ENCODE assay signal across 11 cellular contexts in genomic region chr17:63837962-63838585, GRCh38. TPM values are rescaled to one million over a fixed set of nuclear protein-coding genes. Genes with fewer than 3 reads are reported as not detected.
A peak's percentile ranks its signal among the peaks of the same experiment; 100 is the strongest.
DNase-seq lines count a peak whose midpoint lies in the region; ATAC-seq, FAIRE-seq and TF ChIP-seq lines count a peak whose summit lies in the region.
"Had no signal": no experiment of that assay in that cellular context is flagged by ENCODE, and none has a peak within 500 bp of the region (broad histone marks: within the 10 kb centered on the region; RNA-seq: fewer than 3 reads in every experiment).

No MANE protein-coding gene starts in this region.

- H3K4me1 ChIP-seq in SK-N-SH (ENCODE audit: control insufficient read depth in 1 of 2, insufficient read depth in 2 of 2, low read depth in 1 of 2, low read length in 1 of 2) (peaks cover 27 to 44% of the 10 kb centered on the region in 2 experiments), adrenal gland (replicated peaks in 1 of 2) (peaks cover 44 to 55% of the 10 kb centered on the region in 2 donors), HepG2 (ENCODE audit: insufficient read depth, low read length) (peaks cover 31% of the 10 kb centered on the region)

- H3K4me2 ChIP-seq in SK-N-SH (peak overlapping the region; percentile 17; the same call in 1 of the 2 replicates), HepG2 (ENCODE audit: low read depth, low read length) (no peak overlapping the region)

- H3K9ac ChIP-seq in SK-N-SH (no peak overlapping the region), HepG2 (ENCODE audit: insufficient read depth, low read depth, low read length) (no peak overlapping the region)

- DNase-seq in SK-N-SH (no peak), adrenal gland (peak in 2 of 7 donors; percentile 21 to 57), HepG2 (ENCODE audit: low spot score) (no peak), substantia nigra (lab: John Stamatoyannopoulos, UW) (peak in 2 of 49 donors; percentile 15 to 52), HTR-8/SVneo (ENCODE audit: insufficient read length, low spot score) (no peak), Ammon's horn (ENCODE audit: low spot score) (no peak)
- DNase-seq in stimulated activated CD8-positive, alpha-beta memory T cell treated with anti-CD3 and anti-CD28 coated beads, Interleukin-4, amount 100 ng/mL, for 48 hours = no peak
- DNase-seq: activated CD4-positive, alpha-beta T cell treated with anti-CD3 and anti-CD28 coated beads for 1 hour; central memory CD4-positive, alpha-beta T cell had no signal

- ATAC-seq in SK-N-SH treated with all-trans-retinoic acid at 6 μM for 48 hours (no peak), HepG2 (no peak)

- TF ChIP-seq EP300 in SK-N-SH (IDR thresholded peaks at IDR 0.05; ENCODE audit: borderline replicate concordance in 1 of 2, low read depth in 1 of 2, low read length in 1 of 2) (no peak), HepG2 (IDR thresholded peaks at IDR 0.05; ENCODE audit: low read depth in 2 of 2, low read length in 2 of 2) (no peak), HepG2 (CRISPR knock-in tag; IDR thresholded peaks at IDR 0.05; ENCODE audit: borderline replicate concordance) (no peak)

- no peaks in the 10 kb centered on the region for H3K9me2 ChIP-seq in SK-N-SH

- H3K9me3 ChIP-seq in SK-N-SH = no peaks in the 10 kb centered on the region
- no peaks in the 10 kb centered on the region for H3K9me3 ChIP-seq in adrenal gland (replicated peaks in 1 of 3)
- no peaks in the 10 kb centered on the region for H3K9me3 ChIP-seq in HepG2 (ENCODE audit: low read length)

- H3K27me3 ChIP-seq in SK-N-SH (ENCODE audit: insufficient read depth) = no peaks in the 10 kb centered on the region
- H3K27me3 ChIP-seq in adrenal gland = no peaks in the 10 kb centered on the region
- H3K27me3 ChIP-seq in HepG2 (ENCODE audit: control insufficient read depth in 1 of 2, insufficient read depth in 2 of 2, low read length in 2 of 2) = no peaks in the 10 kb centered on the region; a peak in 1 of 5 replicates

- CTCF ChIA-PET in SK-N-SH (lab: Yijun Ruan, JAX) (interaction anchor here (0.9 to 9.1 kb wide), 9 partner anchors 9 to 226 kb away, joined by 3 to 96 read pairs (median 4); partner anchors contain the start of genes DDX42, FTSJ3 and PSMC5), HepG2 (lab: Yijun Ruan, JAX; ENCODE audit: low intra/inter-chr PET ratio, low total read pairs) (no interaction called here)

- H3K36me3 ChIP-seq in SK-N-SH (replicated peaks in 1 of 2; ENCODE audit: control insufficient read depth in 1 of 2, insufficient read depth in 2 of 2, low read length in 1 of 2) (peaks cover 30 to 35% of the 10 kb centered on the region in 2 experiments), adrenal gland (replicated peaks in 1 of 2) (peaks cover 0 to 41% of the 10 kb centered on the region in 2 donors), HepG2 (replicated peaks in 1 of 2; ENCODE audit: control insufficient read depth in 1 of 2, insufficient read depth in 2 of 2, low read length in 2 of 2) (peaks cover 29 to 47% of the 10 kb centered on the region in 2 experiments)

- TF ChIP-seq POLR2A in adrenal gland (IDR thresholded peaks at IDR 0.05) = no peak
- no peak for TF ChIP-seq POLR2A in HepG2 (IDR thresholded peaks at IDR 0.05; ENCODE audit: insufficient read depth in 1 of 2, low read depth in 2 of 2, low read length in 2 of 2)

- no TSS peak for BruUV-seq in HepG2 (replicated peaks; lab: Mats Ljungman, UMichigan)

- H4K20me1 ChIP-seq in SK-N-SH (ENCODE audit: insufficient read depth) (peaks cover 27% of the 10 kb centered on the region), HepG2 (ENCODE audit: insufficient read depth, low read length) (peaks cover 12% of the 10 kb centered on the region; the same call in 1 of the 2 replicates)

- FAIRE-seq in HepG2 (lab: Jason Lieb, UNC) = no peak
- no peak for FAIRE-seq in HTR-8/SVneo (lab: Jason Lieb, UNC)
- FAIRE-seq: A204.1 had no signal

- intact Hi-C loops in adrenal gland (cut with DNase I) (no loop called here), HepG2 (cut with micrococcal nuclease; ENCODE audit: unreplicated experiment) (no loop called here)

- TF ChIP-seq CTCF in SK-N-SH (IDR thresholded peaks at IDR 0.05) (no peak), adrenal gland (IDR thresholded peaks at IDR 0.05) (no peak), HepG2 (CRISPR knock-in tag; IDR thresholded peaks at IDR 0.05) (no peak)

- POLR2A ChIA-PET in SK-N-SH (lab: Yijun Ruan, JAX) (interaction anchor here (0.6 to 9.2 kb wide), 3 partner anchors 8 to 668 kb away, joined by 3 to 108 read pairs (median 4); partner anchors contain the start of genes CEP95, DDX5, FTSJ3 and PSMC5), HepG2 (lab: Yijun Ruan, JAX) (interaction anchor here (1.4 to 4.4 kb wide), 3 partner anchors 8 to 64 kb away, joined by 4 to 37 read pairs (median 33); partner anchors contain the start of genes CCDC47, DDX42, FTSJ3 and PSMC5)

- H3K27ac ChIP-seq in SK-N-SH (ENCODE audit: low read depth in 2 of 2, low read length in 1 of 2) = peak overlapping the region in 1 of 2 experiments; percentile 81; a peak in 1 of 4 replicates
- H3K27ac ChIP-seq in adrenal gland = peak overlapping the region in 4 of 5 donors; percentile 79 to 92 (median 85)
- H3K27ac ChIP-seq in HepG2 (ENCODE audit: extremely low read length, insufficient read depth, low read length) = no peak overlapping the region
- H3K27ac ChIP-seq in substantia nigra (ENCODE audit: low read depth, low read length, poor library complexity, severe bottlenecking) = peak overlapping the region; percentile 100

- H2AFZ ChIP-seq in SK-N-SH (ENCODE audit: low read depth) = no peak overlapping the region
- no peak overlapping the region for H2AFZ ChIP-seq in HepG2 (ENCODE audit: low read length)

- H3K4me3 ChIP-seq in SK-N-SH (ENCODE audit: low read depth in 2 of 2, low read length in 1 of 2) (no peak overlapping the region), adrenal gland (peak overlapping the region in 1 of 4 donors; percentile 35), HepG2 (replicated peaks in 1 of 3; ENCODE audit: insufficient read depth in 1 of 3, low read depth in 2 of 3, low read length in 3 of 3) (no peak overlapping the region)

- in situ Hi-C loops in HepG2 (cut with HindIII; ENCODE audit: extremely low pct_ligation_motif_present, low pct_unique_long_range_greater_than_20kb) = no loop called here

- peaks cover 22% of the 10 kb centered on the region for H3F3A ChIP-seq in SK-N-SH (replicated peaks; ENCODE audit: insufficient read depth)

- WGBS in SK-N-SH (ENCODE audit: low lambda C conversion rate) = 84% methylated on average over 5 of the region's 5 CpGs
- 0 to 70% (median 70%) methylated on average over 1 to 5 of the region's 5 CpGs for WGBS in adrenal gland, 4 donors
- 95% methylated on average over 5 of the region's 5 CpGs for WGBS in HepG2 (ENCODE audit: low lambda C conversion rate)

- H3K79me2 ChIP-seq in SK-N-SH (ENCODE audit: insufficient read depth) (peaks cover 65% of the 10 kb centered on the region), HepG2 (ENCODE audit: insufficient read depth, low read length) (peaks cover 46% of the 10 kb centered on the region)

- TF ChIP-seq RAD21 in SK-N-SH (IDR thresholded peaks at IDR 0.05; ENCODE audit: low read length) (no peak), HepG2 (CRISPR knock-in tag; IDR thresholded peaks at IDR 0.05) (no peak)

RNA-seq across cellular contexts. Expression of gene SMARCD2, which starts 4.4 kb away (rescaled TPM):
- 89.1 and 106 TPM in 2 replicates for polyA plus RNA-seq in SK-N-SH (2012; rRNA removed)
- 62.3 and 82.2 TPM in 2 replicates for polyA plus RNA-seq in SK-N-SH (2012; cell fraction: cytosol; rRNA removed)
- 84.7 and 121 TPM in 2 replicates for polyA plus RNA-seq in SK-N-SH (2012; cell fraction: nucleus; rRNA removed)
- total RNA-seq in adrenal gland = 100 to 1,000 TPM in 4 of 8 donors, 10 to 100 TPM in 4; 41.9 to 185 (median 99.0) TPM
- polyA plus RNA-seq in adrenal gland = 10 to 100 TPM; 43.1 to 53.7 (median 52.7) TPM
- total RNA-seq in HepG2 (2016; rRNA removed; fragmentation: Illumina TruSeq; extraction: Trizol) = 139 and 150 TPM in 2 replicates
- 76.2 and 86.8 TPM in 2 replicates for total RNA-seq in HepG2 (2016; cell fraction: cytosol; rRNA removed; fragmentation: Illumina TruSeq; extraction: Trizol; ENCODE audit: low read depth)
- 128 and 151 TPM in 2 replicates for total RNA-seq in HepG2 (2016; cell fraction: insoluble cytoplasmic fraction; rRNA removed; fragmentation: Illumina TruSeq; extraction: Trizol)
- total RNA-seq in HepG2 (2016; cell fraction: membrane; rRNA removed; fragmentation: Illumina TruSeq; extraction: Trizol) = 149 and 160 TPM in 2 replicates
- 82.7 and 98.0 TPM in 2 replicates for total RNA-seq in HepG2 (2016; cell fraction: nucleus; rRNA removed; fragmentation: Illumina TruSeq; extraction: Trizol)
- 122 and 128 TPM in 2 replicates for polyA plus RNA-seq in HepG2 (2011; rRNA removed)
- polyA plus RNA-seq in HepG2 (2011; cell fraction: cytosol; rRNA removed) = 72.8 and 84.6 TPM in 2 replicates
- polyA plus RNA-seq in HepG2 (2011; cell fraction: nucleus; rRNA removed) = 173 and 200 TPM in 2 replicates
- 63.6 and 77.3 TPM in 2 replicates for polyA plus RNA-seq in HepG2 (2012)
- polyA plus RNA-seq in HepG2 (2016; cell fraction: cytosol; fragmentation: Illumina TruSeq; extraction: Trizol; ENCODE audit: low read depth) = 73.5 and 77.2 TPM in 2 replicates
- 117 and 129 TPM in 2 replicates for polyA plus RNA-seq in HepG2 (2016; cell fraction: insoluble cytoplasmic fraction; fragmentation: Illumina TruSeq; extraction: Trizol; ENCODE audit: low read depth)
- polyA plus RNA-seq in HepG2 (2016; cell fraction: membrane; fragmentation: Illumina TruSeq; extraction: Trizol; ENCODE audit: low read depth) = 114 and 124 TPM in 2 replicates
- 136 and 143 TPM in 2 replicates for polyA plus RNA-seq in HepG2 (2016; cell fraction: nucleus; fragmentation: Illumina TruSeq; extraction: Trizol; ENCODE audit: insufficient read depth, low read depth)
- polyA minus RNA-seq in HepG2 (2011; rRNA and poly(A)+ RNA removed; ENCODE audit: low replicate concordance) = 89.3 and 195 TPM in 2 replicates
- 47.2 and 51.1 TPM in 2 replicates for polyA minus RNA-seq in HepG2 (2011; cell fraction: cytosol; rRNA and poly(A)+ RNA removed)
- 79.8 and 97.2 TPM in 2 replicates for polyA minus RNA-seq in HepG2 (2011; cell fraction: nucleus; rRNA and poly(A)+ RNA removed)

RNA-seq across cellular contexts. Expression of gene FTSJ3, which starts 10.6 kb away (rescaled TPM):
- polyA plus RNA-seq in SK-N-SH (2012; rRNA removed) (148 and 180 TPM in 2 replicates), adrenal gland (10 to 100 TPM; 19.4 to 54.1 (median 44.9) TPM), HepG2 (2011; rRNA removed) (26.0 and 33.3 TPM in 2 replicates)
- 147 and 150 TPM in 2 replicates for polyA plus RNA-seq in SK-N-SH (2012; cell fraction: cytosol; rRNA removed)
- 242 and 303 TPM in 2 replicates for polyA plus RNA-seq in SK-N-SH (2012; cell fraction: nucleus; rRNA removed)
- total RNA-seq in adrenal gland (10 to 100 TPM; 32.4 to 56.1 (median 43.2) TPM), HepG2 (2016; rRNA removed; fragmentation: Illumina TruSeq; extraction: Trizol) (55.8 and 64.2 TPM in 2 replicates)
- total RNA-seq in HepG2 (2016; cell fraction: cytosol; rRNA removed; fragmentation: Illumina TruSeq; extraction: Trizol; ENCODE audit: low read depth) = 10.7 and 13.3 TPM in 2 replicates
- total RNA-seq in HepG2 (2016; cell fraction: insoluble cytoplasmic fraction; rRNA removed; fragmentation: Illumina TruSeq; extraction: Trizol) = 51.6 and 62.8 TPM in 2 replicates
- 14.6 and 17.3 TPM in 2 replicates for total RNA-seq in HepG2 (2016; cell fraction: membrane; rRNA removed; fragmentation: Illumina TruSeq; extraction: Trizol)
- total RNA-seq in HepG2 (2016; cell fraction: nucleus; rRNA removed; fragmentation: Illumina TruSeq; extraction: Trizol) = 57.2 and 58.7 TPM in 2 replicates
- 34.7 and 35.1 TPM in 2 replicates for polyA plus RNA-seq in HepG2 (2011; cell fraction: cytosol; rRNA removed)
- polyA plus RNA-seq in HepG2 (2011; cell fraction: nucleus; rRNA removed) = 50.8 and 55.2 TPM in 2 replicates
- 29.8 and 30.3 TPM in 2 replicates for polyA plus RNA-seq in HepG2 (2012)
- polyA plus RNA-seq in HepG2 (2016; cell fraction: cytosol; fragmentation: Illumina TruSeq; extraction: Trizol; ENCODE audit: low read depth) = 4.3 and 4.9 TPM in 2 replicates
- polyA plus RNA-seq in HepG2 (2016; cell fraction: insoluble cytoplasmic fraction; fragmentation: Illumina TruSeq; extraction: Trizol; ENCODE audit: low read depth) = 43.6 and 49.4 TPM in 2 replicates
- 6.8 and 10.2 TPM in 2 replicates for polyA plus RNA-seq in HepG2 (2016; cell fraction: membrane; fragmentation: Illumina TruSeq; extraction: Trizol; ENCODE audit: low read depth)
- polyA plus RNA-seq in HepG2 (2016; cell fraction: nucleus; fragmentation: Illumina TruSeq; extraction: Trizol; ENCODE audit: insufficient read depth, low read depth) = 88.3 and 89.9 TPM in 2 replicates
- 56.8 and 112 TPM in 2 replicates for polyA minus RNA-seq in HepG2 (2011; rRNA and poly(A)+ RNA removed; ENCODE audit: low replicate concordance)
- polyA minus RNA-seq in HepG2 (2011; cell fraction: cytosol; rRNA and poly(A)+ RNA removed) = 19.9 and 23.5 TPM in 2 replicates
- 74.9 and 77.7 TPM in 2 replicates for polyA minus RNA-seq in HepG2 (2011; cell fraction: nucleus; rRNA and poly(A)+ RNA removed)

RNA-seq across cellular contexts. Expression of gene PSMC5, which starts 10.8 kb away (rescaled TPM):
- polyA plus RNA-seq in SK-N-SH (2012; rRNA removed) (424 and 468 TPM in 2 replicates), adrenal gland (100 to 1,000 TPM; 232 to 273 (median 247) TPM), HepG2 (2011; rRNA removed) (109 and 128 TPM in 2 replicates)
- 441 and 497 TPM in 2 replicates for polyA plus RNA-seq in SK-N-SH (2012; cell fraction: cytosol; rRNA removed)
- 369 and 384 TPM in 2 replicates for polyA plus RNA-seq in SK-N-SH (2012; cell fraction: nucleus; rRNA removed)
- total RNA-seq in adrenal gland (100 to 1,000 TPM in 5 of 8 donors, 10 to 100 TPM in 3; 79.8 to 167 (median 127) TPM), HepG2 (2016; rRNA removed; fragmentation: Illumina TruSeq; extraction: Trizol) (35.3 and 81.4 TPM in 2 replicates)
- 26.4 and 26.8 TPM in 2 replicates for total RNA-seq in HepG2 (2016; cell fraction: cytosol; rRNA removed; fragmentation: Illumina TruSeq; extraction: Trizol; ENCODE audit: low read depth)
- total RNA-seq in HepG2 (2016; cell fraction: insoluble cytoplasmic fraction; rRNA removed; fragmentation: Illumina TruSeq; extraction: Trizol) = 36.7 and 82.1 TPM in 2 replicates
- 47.6 and 57.8 TPM in 2 replicates for total RNA-seq in HepG2 (2016; cell fraction: membrane; rRNA removed; fragmentation: Illumina TruSeq; extraction: Trizol)
- total RNA-seq in HepG2 (2016; cell fraction: nucleus; rRNA removed; fragmentation: Illumina TruSeq; extraction: Trizol) = 44.2 and 45.4 TPM in 2 replicates
- 161 and 185 TPM in 2 replicates for polyA plus RNA-seq in HepG2 (2011; cell fraction: cytosol; rRNA removed)
- polyA plus RNA-seq in HepG2 (2011; cell fraction: nucleus; rRNA removed) = 101 and 112 TPM in 2 replicates
- 105 and 121 TPM in 2 replicates for polyA plus RNA-seq in HepG2 (2012)
- 73.3 and 91.2 TPM in 2 replicates for polyA plus RNA-seq in HepG2 (2016; cell fraction: cytosol; fragmentation: Illumina TruSeq; extraction: Trizol; ENCODE audit: low read depth)
- 308 and 321 TPM in 2 replicates for polyA plus RNA-seq in HepG2 (2016; cell fraction: insoluble cytoplasmic fraction; fragmentation: Illumina TruSeq; extraction: Trizol; ENCODE audit: low read depth)
- 94.9 and 101 TPM in 2 replicates for polyA plus RNA-seq in HepG2 (2016; cell fraction: membrane; fragmentation: Illumina TruSeq; extraction: Trizol; ENCODE audit: low read depth)
- 157 and 164 TPM in 2 replicates for polyA plus RNA-seq in HepG2 (2016; cell fraction: nucleus; fragmentation: Illumina TruSeq; extraction: Trizol; ENCODE audit: insufficient read depth, low read depth)
- polyA minus RNA-seq in HepG2 (2011; rRNA and poly(A)+ RNA removed; ENCODE audit: low replicate concordance) = 77.4 and 190 TPM in 2 replicates
- 66.7 and 67.7 TPM in 2 replicates for polyA minus RNA-seq in HepG2 (2011; cell fraction: cytosol; rRNA and poly(A)+ RNA removed)
- 86.9 and 103 TPM in 2 replicates for polyA minus RNA-seq in HepG2 (2011; cell fraction: nucleus; rRNA and poly(A)+ RNA removed)

RNA-seq across cellular contexts. Expression of gene CSH2, which starts 35.4 kb away (rescaled TPM):
- polyA plus RNA-seq in SK-N-SH (2012; rRNA removed) (not detected in 2 replicates), adrenal gland (not detected), HepG2 (2011; rRNA removed) (not detected in 2 replicates)
- polyA plus RNA-seq in SK-N-SH (2012; cell fraction: cytosol; rRNA removed) = not detected in 2 replicates
- polyA plus RNA-seq in SK-N-SH (2012; cell fraction: nucleus; rRNA removed) = not detected in 2 replicates
- total RNA-seq in adrenal gland (not detected), HepG2 (2016; rRNA removed; fragmentation: Illumina TruSeq; extraction: Trizol) (not detected in 2 replicates)
- not detected in 2 replicates for total RNA-seq in HepG2 (2016; cell fraction: cytosol; rRNA removed; fragmentation: Illumina TruSeq; extraction: Trizol; ENCODE audit: low read depth)
- not detected in 2 replicates for total RNA-seq in HepG2 (2016; cell fraction: insoluble cytoplasmic fraction; rRNA removed; fragmentation: Illumina TruSeq; extraction: Trizol)
- not detected in 2 replicates for total RNA-seq in HepG2 (2016; cell fraction: membrane; rRNA removed; fragmentation: Illumina TruSeq; extraction: Trizol)
- not detected in 2 replicates for total RNA-seq in HepG2 (2016; cell fraction: nucleus; rRNA removed; fragmentation: Illumina TruSeq; extraction: Trizol)
- not detected in 2 replicates for polyA plus RNA-seq in HepG2 (2011; cell fraction: cytosol; rRNA removed)
- polyA plus RNA-seq in HepG2 (2011; cell fraction: nucleus; rRNA removed) = not detected in 2 replicates
- polyA plus RNA-seq in HepG2 (2012) = not detected in 2 replicates
- polyA plus RNA-seq in HepG2 (2016; cell fraction: cytosol; fragmentation: Illumina TruSeq; extraction: Trizol; ENCODE audit: low read depth) = not detected in 2 replicates
- polyA plus RNA-seq in HepG2 (2016; cell fraction: insoluble cytoplasmic fraction; fragmentation: Illumina TruSeq; extraction: Trizol; ENCODE audit: low read depth) = not detected in 2 replicates
- polyA plus RNA-seq in HepG2 (2016; cell fraction: membrane; fragmentation: Illumina TruSeq; extraction: Trizol; ENCODE audit: low read depth) = not detected in 2 replicates
- polyA plus RNA-seq in HepG2 (2016; cell fraction: nucleus; fragmentation: Illumina TruSeq; extraction: Trizol; ENCODE audit: insufficient read depth, low read depth) = not detected in 2 replicates
- polyA minus RNA-seq in HepG2 (2011; rRNA and poly(A)+ RNA removed; ENCODE audit: low replicate concordance) = not detected in 2 replicates
- polyA minus RNA-seq in HepG2 (2011; cell fraction: cytosol; rRNA and poly(A)+ RNA removed) = not detected in 2 replicates
- not detected in 2 replicates for polyA minus RNA-seq in HepG2 (2011; cell fraction: nucleus; rRNA and poly(A)+ RNA removed)

RNA-seq across cellular contexts. Expression of gene GH2, which starts 43.7 kb away (rescaled TPM):
- polyA plus RNA-seq in SK-N-SH (2012; rRNA removed) = not detected in 2 replicates
- not detected in 2 replicates for polyA plus RNA-seq in SK-N-SH (2012; cell fraction: cytosol; rRNA removed)
- polyA plus RNA-seq in SK-N-SH (2012; cell fraction: nucleus; rRNA removed) = not detected in 2 replicates
- not detected for total RNA-seq in adrenal gland
- not detected for polyA plus RNA-seq in adrenal gland
- total RNA-seq in HepG2 (2016; rRNA removed; fragmentation: Illumina TruSeq; extraction: Trizol) = not detected in 2 replicates
- total RNA-seq in HepG2 (2016; cell fraction: cytosol; rRNA removed; fragmentation: Illumina TruSeq; extraction: Trizol; ENCODE audit: low read depth) = not detected in 2 replicates
- not detected in 2 replicates for total RNA-seq in HepG2 (2016; cell fraction: insoluble cytoplasmic fraction; rRNA removed; fragmentation: Illumina TruSeq; extraction: Trizol)
- not detected in 2 replicates for total RNA-seq in HepG2 (2016; cell fraction: membrane; rRNA removed; fragmentation: Illumina TruSeq; extraction: Trizol)
- not detected in 2 replicates for total RNA-seq in HepG2 (2016; cell fraction: nucleus; rRNA removed; fragmentation: Illumina TruSeq; extraction: Trizol)
- polyA plus RNA-seq in HepG2 (2011; rRNA removed) = not detected in 2 replicates
- not detected in 2 replicates for polyA plus RNA-seq in HepG2 (2011; cell fraction: cytosol; rRNA removed)
- polyA plus RNA-seq in HepG2 (2011; cell fraction: nucleus; rRNA removed) = not detected in 2 replicates
- not detected in 2 replicates for polyA plus RNA-seq in HepG2 (2012)
- polyA plus RNA-seq in HepG2 (2016; cell fraction: cytosol; fragmentation: Illumina TruSeq; extraction: Trizol; ENCODE audit: low read depth) = not detected in 2 replicates
- not detected in 2 replicates for polyA plus RNA-seq in HepG2 (2016; cell fraction: insoluble cytoplasmic fraction; fragmentation: Illumina TruSeq; extraction: Trizol; ENCODE audit: low read depth)
- not detected in 2 replicates for polyA plus RNA-seq in HepG2 (2016; cell fraction: membrane; fragmentation: Illumina TruSeq; extraction: Trizol; ENCODE audit: low read depth)
- not detected in 2 replicates for polyA plus RNA-seq in HepG2 (2016; cell fraction: nucleus; fragmentation: Illumina TruSeq; extraction: Trizol; ENCODE audit: insufficient read depth, low read depth)
- not detected in 2 replicates for polyA minus RNA-seq in HepG2 (2011; rRNA and poly(A)+ RNA removed; ENCODE audit: low replicate concordance)
- not detected in 2 replicates for polyA minus RNA-seq in HepG2 (2011; cell fraction: cytosol; rRNA and poly(A)+ RNA removed)
- polyA minus RNA-seq in HepG2 (2011; cell fraction: nucleus; rRNA and poly(A)+ RNA removed) = not detected in 2 replicates
